ENCODE assay signal across 16 cellular contexts in the genomic region with DNA sequence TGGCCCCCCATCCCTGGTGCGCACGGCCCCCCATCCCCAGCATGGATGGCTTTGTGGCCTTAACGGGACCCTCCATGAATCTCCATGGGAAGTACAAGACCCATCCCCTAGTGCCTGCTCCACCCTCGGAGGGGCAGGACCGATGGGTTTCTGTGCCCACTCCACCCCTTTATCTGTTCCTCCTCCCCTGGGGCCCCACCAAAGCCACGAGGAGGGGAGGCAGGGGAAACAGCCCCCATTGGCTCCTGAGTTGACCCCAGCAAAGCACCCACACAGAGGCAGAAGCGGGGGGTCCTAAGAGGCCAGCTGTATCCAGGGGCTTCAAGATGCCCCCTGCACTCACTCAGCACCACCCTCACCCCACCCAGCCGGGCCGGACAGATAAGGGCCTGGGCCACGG. TPM values are rescaled to one million over a fixed set of nuclear protein-coding genes. Genes with fewer than 3 reads are reported as not detected.
"Had no signal": no experiment of that assay in that cellular context is flagged by ENCODE, and none has a peak within 500 bp of the region (broad histone marks: within the 10 kb centered on the region; RNA-seq: fewer than 3 reads in every experiment).

No MANE protein-coding gene starts in this region.

- H3K9me3 Mint-ChIP-seq: activated T-helper 17 cell treated with anti-CD3 and anti-CD28 coated beads, Interleukin-2, amount 50 U/mL, for 72 hours had no signal

- H3K4me3 ChIP-seq: cardiac muscle cell had no signal

- H3K4me1 Mint-ChIP-seq: activated CD4-positive, alpha-beta memory T cell treated with anti-CD3 and anti-CD28 coated beads, Interleukin-2, amount 10 ng/mL, durations not matched to agents 7 days and 5 days; activated T-helper 17 cell treated with anti-CD3 and anti-CD28 coated beads, Interleukin-2, amount 50 U/mL, for 72 hours had no signal

- H3K36me3 Mint-ChIP-seq: activated naive CD8-positive, alpha-beta T cell treated with anti-CD3 and anti-CD28 coated beads for 36 hours had no signal

- DNase-seq: activated T-cell treated with anti-CD3 and anti-CD28 coated beads for 4 hours, NCI-H187 treated with DMSO at 0.1 percent for 48 hours, NCI-H2081 treated with DMSO at 0.1 percent for 48 hours, SIG-M5 had no signal

- H3K36me3 ChIP-seq: brain microvascular endothelial cell, cardiac muscle cell, WERI-Rb-1 had no signal

- H3K27ac Mint-ChIP-seq: activated CD4-positive, alpha-beta memory T cell treated with anti-CD3 and anti-CD28 coated beads, Interleukin-2, amount 10 ng/mL, durations not matched to agents 7 days and 5 days; activated CD4-positive, alpha-beta T cell treated with anti-CD3 and anti-CD28 coated beads for 36 hours; activated naive CD4-positive, alpha-beta T cell treated with anti-CD3 and anti-CD28 coated beads for 36 hours; activated naive CD8-positive, alpha-beta T cell treated with anti-CD3 and anti-CD28 coated beads for 36 hours; T-helper 2 cell treated with Interferon-gamma antibody and Interleukin-4, amounts not matched to agents 5 μg/mL and 100 μg/mL, for 36 hours had no signal

- H3K4me3 Mint-ChIP-seq: activated CD4-positive, alpha-beta memory T cell treated with anti-CD3 and anti-CD28 coated beads, Interleukin-2, amount 10 ng/mL, durations not matched to agents 7 days and 5 days; activated CD4-positive, alpha-beta T cell treated with anti-CD3 and anti-CD28 coated beads for 36 hours; activated naive CD4-positive, alpha-beta T cell treated with anti-CD3 and anti-CD28 coated beads for 36 hours; activated naive CD8-positive, alpha-beta T cell treated with anti-CD3 and anti-CD28 coated beads for 36 hours; activated T-helper 17 cell treated with anti-CD3 and anti-CD28 coated beads, Interleukin-2, amount 50 U/mL, for 72 hours; T-helper 2 cell treated with Interferon-gamma antibody and Interleukin-4, amounts not matched to agents 5 μg/mL and 100 μg/mL, for 36 hours had no signal

- H3K27ac ChIP-seq: brain microvascular endothelial cell, cardiac muscle cell, WERI-Rb-1 had no signal

- H3K27me3 ChIP-seq: brain microvascular endothelial cell, cardiac muscle cell had no signal

RNA-seq across cellular contexts. Expression of a gene that starts 36.1 kb away (rescaled TPM):
- total RNA-seq: activated CD4-positive, alpha-beta memory T cell treated with anti-CD3 and anti-CD28 coated beads, Interleukin-2, amount 10 ng/mL, durations not matched to agents 7 days and 5 days; activated CD8-positive, alpha-beta memory T cell treated with anti-CD3 and anti-CD28 coated beads for 36 hours; activated naive CD8-positive, alpha-beta T cell treated with anti-CD3 and anti-CD28 coated beads for 36 hours; LHCN-M2; PC-3 had no signal
